21 cellular contexts compared by ENCODE assay signal in the genomic region with DNA sequence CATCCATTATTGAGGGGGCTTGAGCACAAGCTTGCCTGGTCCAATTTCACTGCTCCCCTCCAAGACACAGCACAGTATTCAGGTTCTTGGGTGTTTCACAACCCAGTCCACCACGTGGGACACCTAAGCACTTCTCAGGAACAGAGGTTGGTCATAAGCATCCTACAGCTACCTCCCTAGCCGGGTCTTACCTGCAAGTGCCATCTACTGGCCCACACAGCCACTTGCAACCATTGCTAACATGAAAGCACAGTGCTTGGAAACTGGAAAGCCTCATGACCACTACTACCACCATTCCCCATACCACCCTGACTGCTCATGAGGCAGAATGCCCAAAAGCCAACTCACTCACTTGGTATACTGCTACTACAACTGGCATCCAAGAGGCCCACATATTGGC.
"Had no signal": no experiment of that assay in that cellular context is flagged by ENCODE, and none has a peak within 500 bp of the region (broad histone marks: within the 10 kb centered on the region; RNA-seq: fewer than 3 reads in every experiment).

No MANE protein-coding gene starts in this region.

- DNase-seq: activated CD4-positive, alpha-beta T cell treated with anti-CD3 and anti-CD28 coated beads, Interleukin-2, amount 10 ng/mL, durations not matched to agents 24 days and 14 days; activated CD8-positive, alpha-beta memory T cell treated with anti-CD3 and anti-CD28 coated beads, Interleukin-2, amount 10 ng/mL, durations not matched to agents 7 days and 5 days; activated CD8-positive, alpha-beta T cell treated with anti-CD3 and anti-CD28 coated beads for 36 hours; activated effector memory CD4-positive, alpha-beta T cell treated with anti-CD3 and anti-CD28 coated beads, Interleukin-2, amount 50 U/mL, for 16 hours; activated naive CD4-positive, alpha-beta T cell treated with anti-CD3 and anti-CD28 coated beads, Interleukin-2, amount 10 ng/mL, durations not matched to agents 7 days and 5 days; activated T-cell treated with anti-CD3 and anti-CD28 coated beads for 4 hours; amygdala; cortex of kidney; foreskin fibroblast; heart right ventricle; left ventricle myocardium inferior; naive thymus-derived CD8-positive, alpha-beta T cell; small intestine; stimulated activated CD4-positive, alpha-beta T cell treated with anti-CD3 and anti-CD28 coated beads, Interleukin-2, amount 100 ng/mL, for 24 hours; stomach; transverse colon had no signal

- H3K4me3 ChIP-seq: cardiac muscle cell, heart right ventricle, left ventricle myocardium inferior, neural progenitor cell, stomach, transverse colon had no signal

- ATAC-seq: activated CD4-positive, CD25-positive, alpha-beta regulatory T cell treated with anti-CD3 and anti-CD28 coated beads, Interleukin-2, amount 50 U/mL, for 24 hours; activated CD8-positive, alpha-beta memory T cell treated with anti-CD3 and anti-CD28 coated beads, Interleukin-2, amount 10 ng/mL, durations not matched to agents 7 days and 5 days; activated CD8-positive, alpha-beta T cell treated with anti-CD3 and anti-CD28 coated beads for 36 hours; heart right ventricle; naive thymus-derived CD8-positive, alpha-beta T cell; sciatic nerve; stimulated activated effector memory CD8-positive, alpha-beta T cell treated with anti-CD3 and anti-CD28 coated beads, Interleukin-12 subunit alpha, Interleukin-12 subunit beta, amount 100 ng/mL, for 72 hours had no signal

- H3K9ac ChIP-seq: neural progenitor cell had no signal

- H2AFZ ChIP-seq: neural progenitor cell had no signal

- H3K4me1 ChIP-seq: heart right ventricle, left ventricle myocardium inferior, neural progenitor cell, stomach, transverse colon had no signal

- H3K4me2 ChIP-seq: neural progenitor cell had no signal

- H3K36me3 ChIP-seq: cardiac muscle cell, heart right ventricle, left ventricle myocardium inferior, neural progenitor cell, stomach, transverse colon had no signal

- H3K27me3 ChIP-seq: cardiac muscle cell, heart right ventricle, neural progenitor cell, stomach, transverse colon had no signal

- H3K27ac ChIP-seq: cardiac muscle cell, heart right ventricle, left ventricle myocardium inferior, neural progenitor cell, stomach, transverse colon had no signal
